9 cellular contexts compared by ENCODE assay signal in genomic region chr22:43007519-43008102, GRCh38. TPM values are rescaled to one million over a fixed set of nuclear protein-coding genes. Genes with fewer than 3 reads are reported as not detected.
A peak's percentile ranks its signal among the peaks of the same experiment; 100 is the strongest.
DNase-seq lines count a peak whose midpoint lies in the region; ATAC-seq, FAIRE-seq and TF ChIP-seq lines count a peak whose summit lies in the region.
"Had no signal": no experiment of that assay in that cellular context is flagged by ENCODE, and none has a peak within 500 bp of the region (broad histone marks: within the 10 kb centered on the region; RNA-seq: fewer than 3 reads in every experiment).

No MANE protein-coding gene starts in this region.

- H3K27ac ChIP-seq in HL-60 (replicated peaks) (peak overlapping the region; percentile 26), body of pancreas (peak overlapping the region; percentile 85 to 92 (median 86))

- ATAC-seq in body of pancreas: peak; percentile 90
- ATAC-seq in HG03457 (IDR thresholded peaks at IDR 0.05; ENCODE audit: unreplicated experiment): no peak
- no peak for ATAC-seq in T-helper 17 cell
- no peak for ATAC-seq in HG02884 (IDR thresholded peaks at IDR 0.05; ENCODE audit: unreplicated experiment)

- no peaks in the 10 kb centered on the region for H3K27me3 ChIP-seq in HL-60 (ENCODE audit: insufficient read depth, poor library complexity, severe bottlenecking)
- no peaks in the 10 kb centered on the region for H3K27me3 ChIP-seq in body of pancreas

- H3K36me3 ChIP-seq in body of pancreas (replicated peaks in 1 of 2; ENCODE audit: insufficient read depth in 1 of 2, low read depth in 2 of 2): no peaks in the 10 kb centered on the region

- H3K27ac Mint-ChIP-seq in T-helper 17 cell: no peak overlapping the region

- no peaks in the 10 kb centered on the region for H3K27me3 Mint-ChIP-seq in T-helper 17 cell

- no peak overlapping the region for H3K4me3 ChIP-seq in AG10803 (ENCODE audit: low read length)
- H3K4me3 ChIP-seq in HL-60 (replicated peaks; ENCODE audit: insufficient read depth, low read length): no peak overlapping the region
- H3K4me3 ChIP-seq in body of pancreas: no peak overlapping the region

- peaks cover 44% of the 10 kb centered on the region for H3K4me1 Mint-ChIP-seq in T-helper 17 cell

- H3K36me3 Mint-ChIP-seq in T-helper 17 cell (ENCODE audit: low read depth): no peaks in the 10 kb centered on the region

- H3K9me3 ChIP-seq in body of pancreas: no peaks in the 10 kb centered on the region
- H3K9me3 ChIP-seq in T-helper 17 cell (ENCODE audit: control insufficient read depth, low read length, poor library complexity, severe bottlenecking): no peaks in the 10 kb centered on the region

- H3K4me3 Mint-ChIP-seq in T-helper 17 cell: no peak overlapping the region

- peak in 2 of 3 donors; percentile 57 to 71 for TF ChIP-seq POLR2A in body of pancreas (IDR thresholded peaks at IDR 0.05)

- no peak for FAIRE-seq in GM19239 (lab: Jason Lieb, UNC)

- H3K4me1 ChIP-seq in body of pancreas: peaks cover 97% of the 10 kb centered on the region

- intact Hi-C loops in body of pancreas (cut with DNase I): loop anchor here (10.0 kb wide), 1 partner anchor 63 kb away; no protein-coding TSS in a partner anchor

- DNase-seq in AG10803 (ENCODE audit: low read depth) (peak; percentile 46), HL-60 (ENCODE audit: low read depth in 1 of 2, low spot score in 1 of 2) (peak in 1 of 2 experiments; percentile 14), body of pancreas (peak; percentile 87 to 96 (median 94)), lung microvascular endothelial cell (ENCODE audit: low read depth in 2 of 2) (peak; percentile 48 to 50), T-helper 17 cell (no peak), GM19239 (ENCODE audit: insufficient read length, low spot score) (no peak)
- DNase-seq: central memory CD4-positive, alpha-beta T cell had no signal

- 18% methylated on average over 5 of the region's 5 CpGs for WGBS in body of pancreas, 2 donors

- no peak for TF ChIP-seq CTCF in AG10803 (conservative IDR thresholded peaks at IDR 0.05; ENCODE audit: low read length)
- no peak for TF ChIP-seq CTCF in HL-60 (IDR thresholded peaks at IDR 0.05; ENCODE audit: insufficient read depth, low read length)
- TF ChIP-seq CTCF in body of pancreas (IDR thresholded peaks at IDR 0.05): no peak

RNA-seq across cellular contexts. Expression of gene PACSIN2, which starts 7.3 kb away (rescaled TPM):
- total RNA-seq in body of pancreas (100 to 1,000 TPM; 117 to 118 TPM), lung microvascular endothelial cell (59.9 and 88.9 TPM in 2 replicates), T-helper 17 cell (10 to 100 TPM; 36.8 to 61.3 TPM)

Comparison
In these comparisons a context has a peak if more than half of its experiments do, and no peak if none do; other contexts are left out.
1. DNase-seq: peak in AG10803 (single experiment), body of pancreas (4 of 4) and lung microvascular endothelial cell (2 of 2); none in T-helper 17 cell (0 of 3) and GM19239 (single experiment).